ENCODE assay signal across 18 cellular contexts in the genomic region with DNA sequence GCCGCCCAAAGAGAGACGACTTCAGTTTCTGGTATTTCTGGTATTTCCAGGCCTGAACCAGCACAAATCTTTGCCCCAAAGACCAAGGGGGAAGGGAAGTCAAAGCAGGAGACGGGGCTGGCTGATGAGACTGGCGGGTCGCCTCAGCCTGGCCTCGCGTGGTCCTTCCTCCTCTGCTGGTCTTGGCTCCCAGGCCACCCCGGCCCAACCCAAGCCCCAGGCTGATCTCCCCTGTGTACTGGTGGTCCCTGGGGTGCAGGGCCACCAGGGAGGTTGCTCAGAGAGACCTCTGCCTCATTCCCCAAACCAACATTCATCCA. TPM values are rescaled to one million over a fixed set of nuclear protein-coding genes. Genes with fewer than 3 reads are reported as not detected.
"Had no signal": no experiment of that assay in that cellular context is flagged by ENCODE, and none has a peak within 500 bp of the region (broad histone marks: within the 10 kb centered on the region; RNA-seq: fewer than 3 reads in every experiment).

No MANE protein-coding gene starts in this region.

- H3K4me2 ChIP-seq: hepatocyte had no signal

- H3K27me3 ChIP-seq: hepatocyte, testis, uterus had no signal

- H3K4me3 Mint-ChIP-seq: brain; dendritic cell treated with granulocyte-macrophage colony-stimulating factor and Interleukin-4, amounts not matched to agents 40 ng/mL and 50 ng/mL, for 4 days; effector memory CD8-positive, alpha-beta T cell; nephron progenitor cell; stimulated activated naive CD8-positive, alpha-beta T cell treated with anti-CD3 and anti-CD28 coated beads, Interleukin-15, Interleukin-2, amounts not matched to agents 100 ng/mL and 50 ng/mL, for 24 hours; T-helper 1 cell treated with Interleukin-12 subunit alpha and Interleukin-12 subunit beta and Interleukin-4 antibody, amounts not matched to agents 30 μg/mL and 1 μg/mL, for 36 hours had no signal

- H3K36me3 ChIP-seq: uterus had no signal

- H3K27me3 Mint-ChIP-seq: effector memory CD8-positive, alpha-beta T cell; stimulated activated naive CD8-positive, alpha-beta T cell treated with anti-CD3 and anti-CD28 coated beads, Interleukin-15, Interleukin-2, amounts not matched to agents 100 ng/mL and 50 ng/mL, for 24 hours had no signal

- H3K9me3 Mint-ChIP-seq: activated T-helper 2 cell treated with anti-CD3 and anti-CD28 coated beads, Interferon-gamma antibody, Interleukin-2, Interleukin-4, amounts not matched to agents 10 μg/mL and 5 μg/mL and 100 μg/mL, durations not matched to agents 14 hours and 24 hours and 36 hours; brain; dendritic cell treated with granulocyte-macrophage colony-stimulating factor and Interleukin-4, amounts not matched to agents 40 ng/mL and 50 ng/mL, for 4 days; effector memory CD8-positive, alpha-beta T cell; nephron progenitor cell; stimulated activated naive CD8-positive, alpha-beta T cell treated with anti-CD3 and anti-CD28 coated beads, Interleukin-15, Interleukin-2, amounts not matched to agents 100 ng/mL and 50 ng/mL, for 24 hours; T-helper 1 cell treated with Interleukin-12 subunit alpha and Interleukin-12 subunit beta and Interleukin-4 antibody, amounts not matched to agents 30 μg/mL and 1 μg/mL, for 36 hours had no signal

- H3K79me2 ChIP-seq: hepatocyte had no signal

- H3K27ac Mint-ChIP-seq: activated T-helper 2 cell treated with anti-CD3 and anti-CD28 coated beads, Interferon-gamma antibody, Interleukin-2, Interleukin-4, amounts not matched to agents 10 μg/mL and 5 μg/mL and 100 μg/mL, durations not matched to agents 14 hours and 24 hours and 36 hours; dendritic cell treated with granulocyte-macrophage colony-stimulating factor and Interleukin-4, amounts not matched to agents 40 ng/mL and 50 ng/mL, for 4 days; nephron progenitor cell; stimulated activated naive CD8-positive, alpha-beta T cell treated with anti-CD3 and anti-CD28 coated beads, Interleukin-15, Interleukin-2, amounts not matched to agents 100 ng/mL and 50 ng/mL, for 24 hours; T-helper 1 cell treated with Interleukin-12 subunit alpha and Interleukin-12 subunit beta and Interleukin-4 antibody, amounts not matched to agents 30 μg/mL and 1 μg/mL, for 36 hours had no signal

- H3K4me3 ChIP-seq: hepatocyte, testis, uterus had no signal

- DNase-seq: activated CD4-positive, alpha-beta T cell treated with anti-CD3 and anti-CD28 coated beads for 48 hours; activated naive CD4-positive, alpha-beta T cell treated with anti-CD3 and anti-CD28 coated beads, Interleukin-2, amount 50 U/mL, for 16 hours; activated T-cell treated with anti-CD3 and anti-CD28 coated beads for 4 hours; effector memory CD8-positive, alpha-beta T cell; left colon; mammary epithelial cell; nephron progenitor cell; stimulated activated CD4-positive, alpha-beta T cell treated with anti-CD3 and anti-CD28 coated beads, Interleukin-4, amount 100 ng/mL, for 1 hour; testis; uterus had no signal

- H3K4me1 ChIP-seq: testis, uterus had no signal

- H2AFZ ChIP-seq: hepatocyte had no signal

- H3K9me3 ChIP-seq: testis, uterus had no signal

- H3K27ac ChIP-seq: epithelial cell of prostate, hepatocyte, testis, uterus had no signal

RNA-seq across cellular contexts. Expression of a gene that starts 19.9 kb away (rescaled TPM):
- total RNA-seq: activated CD8-positive, alpha-beta memory T cell treated with anti-CD3 and anti-CD28 coated beads for 36 hours; activated T-helper 2 cell treated with anti-CD3 and anti-CD28 coated beads, Interferon-gamma antibody, Interleukin-2, Interleukin-4, amounts not matched to agents 10 μg/mL and 5 μg/mL and 100 μg/mL, durations not matched to agents 14 hours and 24 hours and 36 hours had no signal
